8 cellular contexts compared by ENCODE assay signal in genomic region chr4:147732516-147733193, GRCh38. TPM values are rescaled to one million over a fixed set of nuclear protein-coding genes. Genes with fewer than 3 reads are reported as not detected.
A peak's percentile ranks its signal among the peaks of the same experiment; 100 is the strongest.
DNase-seq lines count a peak whose midpoint lies in the region; ATAC-seq and TF ChIP-seq lines count a peak whose summit lies in the region.

No MANE protein-coding gene starts in this region.

- no peak for TF ChIP-seq CTCF in BE2C (IDR thresholded peaks at IDR 0.05; ENCODE audit: low read depth, low read length)

- H3K27me3 ChIP-seq in BE2C, result no peaks in the 10 kb centered on the region
- H3K27me3 ChIP-seq in naive thymus-derived CD4-positive, alpha-beta T cell (ENCODE audit: control insufficient read depth in 2 of 2, insufficient read depth in 2 of 2, low read length in 2 of 2), result no peaks in the 10 kb centered on the region

- H3K27ac ChIP-seq in naive thymus-derived CD4-positive, alpha-beta T cell (ENCODE audit: low read depth, low read length), result peak overlapping the region; percentile 63

- ATAC-seq in GM19035 (IDR thresholded peaks at IDR 0.05; ENCODE audit: unreplicated experiment), result peak; percentile 33
- ATAC-seq in HG03196 (IDR thresholded peaks at IDR 0.05; ENCODE audit: unreplicated experiment), result peak; percentile 22
- peak; percentile 42 for ATAC-seq in esophagus mucosa
- ATAC-seq in naive thymus-derived CD4-positive, alpha-beta T cell, result no peak

- no peaks in the 10 kb centered on the region for H3K36me3 ChIP-seq in BE2C
- H3K36me3 ChIP-seq in naive thymus-derived CD4-positive, alpha-beta T cell (ENCODE audit: control insufficient read depth in 2 of 3, insufficient read depth in 3 of 3, low read length in 3 of 3), result no peaks in the 10 kb centered on the region

- H3K4me1 Mint-ChIP-seq in T-helper 2 cell treated with Interferon-gamma antibody and Interleukin-4, amounts not matched to agents 5 μg/mL and 100 μg/mL, for 36 hours (ENCODE audit: low read depth), result peaks cover 41% of the 10 kb centered on the region
- peaks cover 13 to 42% (median 24%) of the 10 kb centered on the region in 7 donors for H3K4me1 Mint-ChIP-seq in naive thymus-derived CD4-positive, alpha-beta T cell

- peak overlapping the region; percentile 98 for H3K4me3 Mint-ChIP-seq in T-helper 2 cell treated with Interferon-gamma antibody and Interleukin-4, amounts not matched to agents 5 μg/mL and 100 μg/mL, for 36 hours
- peak overlapping the region; percentile 89 to 97 (median 92) for H3K4me3 Mint-ChIP-seq in naive thymus-derived CD4-positive, alpha-beta T cell

- peak overlapping the region; percentile 85 for H3K4me3 ChIP-seq in BE2C (ENCODE audit: low read depth, low read length)
- H3K4me3 ChIP-seq in naive thymus-derived CD4-positive, alpha-beta T cell (ENCODE audit: low read length), result peak overlapping the region; percentile 76

- no peaks in the 10 kb centered on the region for H3K9me3 Mint-ChIP-seq in T-helper 2 cell treated with Interferon-gamma antibody and Interleukin-4, amounts not matched to agents 5 μg/mL and 100 μg/mL, for 36 hours
- H3K9me3 Mint-ChIP-seq in naive thymus-derived CD4-positive, alpha-beta T cell, result peaks cover 0 to 2% (median 0%) of the 10 kb centered on the region in 11 donors

- DNase-seq in BE2C, result peak; percentile 46
- DNase-seq in T-helper 2 cell treated with Interferon-gamma antibody and Interleukin-4, amounts not matched to agents 5 μg/mL and 100 μg/mL, for 36 hours (ENCODE audit: low spot score), result peak; percentile 12
- DNase-seq in naive thymus-derived CD4-positive, alpha-beta T cell, result peak in 5 of 9 donors; percentile 2 to 17 (median 14)
- no peak for DNase-seq in retina
- no peak for DNase-seq in 8988T

- H3K4me1 ChIP-seq in BE2C, result no peaks in the 10 kb centered on the region; the same call in 1 of the 2 replicates
- H3K4me1 ChIP-seq in naive thymus-derived CD4-positive, alpha-beta T cell (ENCODE audit: control insufficient read depth in 2 of 2, insufficient read depth in 2 of 2, low read length in 2 of 2), result peaks cover 14 to 15% of the 10 kb centered on the region in 2 donors

- H3K9me3 ChIP-seq in BE2C, result no peaks in the 10 kb centered on the region
- H3K9me3 ChIP-seq in naive thymus-derived CD4-positive, alpha-beta T cell (ENCODE audit: control insufficient read depth in 2 of 3, low read length in 3 of 3), result no peaks in the 10 kb centered on the region

- peak overlapping the region; percentile 93 for H3K27ac Mint-ChIP-seq in T-helper 2 cell treated with Interferon-gamma antibody and Interleukin-4, amounts not matched to agents 5 μg/mL and 100 μg/mL, for 36 hours
- H3K27ac Mint-ChIP-seq in naive thymus-derived CD4-positive, alpha-beta T cell, result peak overlapping the region; percentile 52 to 92 (median 85)

- peaks cover 8% of the 10 kb centered on the region for H3K36me3 Mint-ChIP-seq in T-helper 2 cell treated with Interferon-gamma antibody and Interleukin-4, amounts not matched to agents 5 μg/mL and 100 μg/mL, for 36 hours (ENCODE audit: low read depth)
- peaks cover 0 to 4% (median 0%) of the 10 kb centered on the region in 5 donors for H3K36me3 Mint-ChIP-seq in naive thymus-derived CD4-positive, alpha-beta T cell

- H3K27me3 Mint-ChIP-seq in T-helper 2 cell treated with Interferon-gamma antibody and Interleukin-4, amounts not matched to agents 5 μg/mL and 100 μg/mL, for 36 hours (ENCODE audit: low read depth), result peaks cover 15% of the 10 kb centered on the region
- peaks cover 0 to 37% (median 0%) of the 10 kb centered on the region in 5 donors for H3K27me3 Mint-ChIP-seq in naive thymus-derived CD4-positive, alpha-beta T cell

- intact Hi-C loops in naive thymus-derived CD4-positive, alpha-beta T cell (cut with micrococcal nuclease), result loop anchor here (1.0 to 10.0 kb wide), 6 partner anchors 60 to 710 kb away; partner anchors contain the start of genes TMEM184C (in 2 of the 2) and NR3C2 (in 1 of the 2)

- POLR2A ChIA-PET in naive thymus-derived CD4-positive, alpha-beta T cell (lab: Charles Lee), result interaction anchor here (1.1 to 1.9 kb wide), 4 partner anchors 9 to 710 kb away, joined by 4 to 11 read pairs (median 8); partner anchors contain the start of genes NR3C2, PRMT9 and TMEM184C

- CTCF ChIA-PET in naive thymus-derived CD4-positive, alpha-beta T cell (lab: Charles Lee), result interaction anchor here (0.6 to 2.4 kb wide), 3 partner anchors 23 to 134 kb away, joined by 4 to 16 read pairs (median 5); no protein-coding TSS in a partner anchor

RNA-seq across cellular contexts. Expression of gene ARHGAP10, which starts 0.8 kb away (rescaled TPM):
- 4.3 TPM for polyA plus RNA-seq in BE2C (2012; ENCODE audit: insufficient read depth, insufficient read length, low read depth)
- 15.8 TPM for total RNA-seq in esophagus mucosa
- total RNA-seq in naive thymus-derived CD4-positive, alpha-beta T cell, result 1 to 10 TPM; 2.9 to 8.5 (median 3.2) TPM
- 1 to 10 TPM; 1.9 to 2.5 TPM for polyA plus RNA-seq in naive thymus-derived CD4-positive, alpha-beta T cell

RNA-seq across cellular contexts. Expression of gene PRMT9, which starts 48.7 kb away (rescaled TPM):
- polyA plus RNA-seq in BE2C (2012; ENCODE audit: insufficient read depth, insufficient read length, low read depth), result 4.0 TPM
- 4.1 TPM for total RNA-seq in esophagus mucosa
- 10 to 100 TPM in 4 of 5 experiments, 1 to 10 TPM in 1; 9.7 to 15.9 (median 10.8) TPM for total RNA-seq in naive thymus-derived CD4-positive, alpha-beta T cell
- polyA plus RNA-seq in naive thymus-derived CD4-positive, alpha-beta T cell, result 1 to 10 TPM; 4.7 to 8.3 TPM

Comparison
In these comparisons a context has a peak if more than half of its experiments do, and no peak if none do; other contexts are left out.
1. DNase-seq: peak in BE2C (single experiment), T-helper 2 cell treated with Interferon-gamma antibody and Interleukin-4, amounts not matched to agents 5 μg/mL and 100 μg/mL, for 36 hours (single experiment) and naive thymus-derived CD4-positive, alpha-beta T cell (5 of 9); none in retina (single experiment) and 8988T (single experiment).